Comparison of ENCODE assay signal across 8 cellular contexts in the genomic region with DNA sequence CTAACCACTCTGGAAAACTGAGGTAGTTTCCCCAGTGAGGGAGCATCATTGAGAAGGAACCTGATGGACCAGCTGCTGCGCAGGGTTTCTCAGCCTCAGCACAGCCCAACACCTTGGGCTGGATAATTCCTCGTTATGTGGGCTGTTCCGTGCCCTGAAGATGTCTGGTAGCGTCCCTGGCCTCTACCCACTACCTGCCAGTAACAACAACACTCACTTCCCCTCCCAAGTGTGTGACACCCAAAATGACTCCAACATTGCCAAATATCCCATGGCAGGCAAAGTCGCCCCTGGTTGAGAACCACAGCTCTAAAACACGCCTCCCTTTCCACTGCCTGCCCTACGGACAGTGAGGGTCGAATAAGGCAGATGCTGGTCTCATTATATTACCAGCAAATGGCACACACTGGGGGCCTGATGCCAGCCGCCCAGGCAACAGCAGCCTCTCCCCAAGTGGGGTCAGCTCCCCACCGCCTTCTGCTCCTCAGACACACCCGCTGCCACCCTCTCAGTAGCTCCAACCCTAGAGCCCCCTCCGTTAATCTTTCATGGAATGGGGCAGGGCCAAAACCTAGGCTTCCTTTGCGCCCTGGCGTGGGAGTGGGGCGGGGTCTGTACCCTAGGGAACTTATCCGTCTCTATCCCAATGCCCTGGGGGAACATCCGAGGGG. TPM values are rescaled to one million over a fixed set of nuclear protein-coding genes. Genes with fewer than 3 reads are reported as not detected.
DNase-seq lines count a peak whose midpoint lies in the region; ATAC-seq and TF ChIP-seq lines count a peak whose summit lies in the region.

No MANE protein-coding gene starts in this region.

- intact Hi-C loops in cardiac septum (cut with DNase I) (no loop called here), adrenal gland (cut with DNase I) (loop anchor here in 1 of 2 donors (10.0 kb wide), 1 partner anchor 95 kb away; no protein-coding TSS in a partner anchor), right lobe of liver (cut with DNase I) (loop anchor here in 1 of 2 donors (10.0 kb wide), 1 partner anchor 95 kb away; no protein-coding TSS in a partner anchor), vagina (cut with DNase I) (loop anchor here (10.0 kb wide), 1 partner anchor 95 kb away; no protein-coding TSS in a partner anchor)

- H3K27ac ChIP-seq in right atrium auricular region (peak overlapping the region; percentile 90 to 94), adrenal gland (peak overlapping the region; percentile 17 to 95 (median 77)), right lobe of liver (peak overlapping the region; percentile 70 to 90 (median 72)), vagina (peak overlapping the region; percentile 85)

- H3K9me3 ChIP-seq in right atrium auricular region, result no peaks in the 10 kb centered on the region
- no peaks in the 10 kb centered on the region for H3K9me3 ChIP-seq in adrenal gland (replicated peaks in 1 of 3)
- H3K9me3 ChIP-seq in right lobe of liver, result no peaks in the 10 kb centered on the region
- H3K9me3 ChIP-seq in vagina, result no peaks in the 10 kb centered on the region

- H3K4me3 ChIP-seq in right atrium auricular region (peak overlapping the region; percentile 59 to 78), adrenal gland (peak overlapping the region in 3 of 4 donors; percentile 35 to 94 (median 38)), right lobe of liver (peak overlapping the region; percentile 80 to 91 (median 82)), vagina (peak overlapping the region; percentile 55 to 84)

- H3K36me3 ChIP-seq in right atrium auricular region, result no peaks in the 10 kb centered on the region
- H3K36me3 ChIP-seq in adrenal gland (replicated peaks in 1 of 2), result no peaks in the 10 kb centered on the region
- H3K36me3 ChIP-seq in right lobe of liver, result no peaks in the 10 kb centered on the region
- no peaks in the 10 kb centered on the region for H3K36me3 ChIP-seq in vagina

- no peak for DNase-seq in right atrium auricular region (ENCODE audit: low spot score)
- no peak for DNase-seq in cardiac septum (ENCODE audit: low spot score)
- peak in 1 of 7 donors; percentile 23 for DNase-seq in adrenal gland
- no peak for DNase-seq in right lobe of liver
- DNase-seq in vagina (ENCODE audit: extremely low spot score in 2 of 2), result no peak
- no peak for DNase-seq in middle frontal gyrus (ENCODE audit: extremely low spot score, low spot score)
- DNase-seq in LoVo (ENCODE audit: low spot score), result no peak

- ATAC-seq in right lobe of liver (no peak), HG03135 (IDR thresholded peaks at IDR 0.05; ENCODE audit: unreplicated experiment) (no peak)

- WGBS in adrenal gland, 4 donors, result 75 to 97% (median 81%) methylated on average over 12 to 17 of the region's 17 CpGs
- WGBS in right lobe of liver (ENCODE audit: insufficient coverage, low coverage, low lambda C conversion rate, missing lambda C conversion rate), result 38% methylated on average over 9 of the region's 17 CpGs

- H3K27me3 ChIP-seq in right atrium auricular region (no peaks in the 10 kb centered on the region), adrenal gland (no peaks in the 10 kb centered on the region), right lobe of liver (no peaks in the 10 kb centered on the region), vagina (no peaks in the 10 kb centered on the region)

- TF ChIP-seq POLR2A in adrenal gland (IDR thresholded peaks at IDR 0.05) (no peak), right lobe of liver (IDR thresholded peaks at IDR 0.05) (no peak), vagina (IDR thresholded peaks at IDR 0.05) (no peak)

- H3K4me1 ChIP-seq in right atrium auricular region (peaks cover 0 to 62% of the 10 kb centered on the region in 2 donors), adrenal gland (replicated peaks in 1 of 2) (peaks cover 17 to 34% of the 10 kb centered on the region in 2 donors), right lobe of liver (peaks cover 0 to 36% (median 3%) of the 10 kb centered on the region in 4 donors), vagina (peaks cover 58% of the 10 kb centered on the region)

- TF ChIP-seq CTCF in right atrium auricular region (IDR thresholded peaks at IDR 0.05) (no peak), adrenal gland (IDR thresholded peaks at IDR 0.05) (no peak), right lobe of liver (IDR thresholded peaks at IDR 0.05) (no peak), vagina (IDR thresholded peaks at IDR 0.05) (no peak)

RNA-seq across cellular contexts. Expression of gene RHBDF2, which starts 1.0 kb away (rescaled TPM):
- total RNA-seq in right atrium auricular region, result 10 to 100 TPM; 13.6 to 14.8 TPM
- total RNA-seq in cardiac septum, result 11.5 TPM
- 100 to 1,000 TPM in 1 of 8 donors, 10 to 100 TPM in 7; 12.3 to 156 (median 43.8) TPM for total RNA-seq in adrenal gland
- polyA plus RNA-seq in adrenal gland, result 10 to 100 TPM in 2 of 3 donors, 1 to 10 TPM in 1; 4.9 to 39.3 (median 19.1) TPM
- 10 to 100 TPM in 3 of 6 experiments, 1 to 10 TPM in 3; 7.1 to 18.6 (median 11.0) TPM for total RNA-seq in right lobe of liver
- 34.6 TPM for total RNA-seq in vagina

RNA-seq across cellular contexts. Expression of gene AANAT, which starts 32.8 kb away (rescaled TPM):
- total RNA-seq in right atrium auricular region, result not detected
- total RNA-seq in cardiac septum, result not detected
- total RNA-seq in adrenal gland, result not detected
- polyA plus RNA-seq in adrenal gland, result under 1 TPM in 2 of 3 donors, not detected in 1; 0.30 to 0.40 TPM
- total RNA-seq in right lobe of liver, result not detected
- total RNA-seq in vagina, result not detected

RNA-seq across cellular contexts. Expression of gene CYGB, which starts 37.3 kb away (rescaled TPM):
- total RNA-seq in right atrium auricular region (10 to 100 TPM; 23.0 to 48.7 TPM), cardiac septum (17.6 TPM), adrenal gland (10 to 100 TPM in 7 of 8 donors, 1 to 10 TPM in 1; 9.5 to 18.1 (median 14.3) TPM), right lobe of liver (1 to 10 TPM; 1.8 to 4.1 (median 3.1) TPM), vagina (30.0 TPM)
- polyA plus RNA-seq in adrenal gland, result 10 to 100 TPM in 2 of 3 donors, 1 to 10 TPM in 1; 7.8 to 38.3 (median 32.1) TPM

RNA-seq across cellular contexts. Expression of gene PRCD, which starts 39.6 kb away (rescaled TPM):
- total RNA-seq in right atrium auricular region, result 1 to 10 TPM; 2.1 to 3.5 TPM
- 2.7 TPM for total RNA-seq in cardiac septum
- total RNA-seq in adrenal gland, result 1 to 10 TPM in 6 of 8 donors, not detected in 2; 1.5 to 5.7 (median 2.8) TPM
- 10 to 100 TPM in 2 of 3 donors, 1 to 10 TPM in 1; 4.5 to 37.2 (median 14.3) TPM for polyA plus RNA-seq in adrenal gland
- 1 to 10 TPM in 1 of 6 experiments, under 1 TPM in 2, not detected in 3; 0.12 to 1.3 (median 0.22) TPM for total RNA-seq in right lobe of liver
- 21.4 TPM for total RNA-seq in vagina

RNA-seq across cellular contexts. Expression of gene UBE2O, which starts 47.3 kb away (rescaled TPM):
- total RNA-seq in right atrium auricular region (10 to 100 TPM; 19.5 to 21.8 TPM), cardiac septum (31.1 TPM), adrenal gland (10 to 100 TPM; 11.4 to 21.8 (median 17.9) TPM), right lobe of liver (10 to 100 TPM in 5 of 6 experiments, 1 to 10 TPM in 1; 10.0 to 12.9 (median 12.0) TPM), vagina (29.7 TPM)
- polyA plus RNA-seq in adrenal gland, result 10 to 100 TPM in 2 of 3 donors, 1 to 10 TPM in 1; 9.8 to 21.3 (median 12.4) TPM
